Comparison of ENCODE assay signal across 12 cellular contexts in genomic region chr1:156508955-156509234, GRCh38. TPM values are rescaled to one million over a fixed set of nuclear protein-coding genes. Genes with fewer than 3 reads are reported as not detected.
DNase-seq lines count a peak whose midpoint lies in the region; ATAC-seq, FAIRE-seq and TF ChIP-seq lines count a peak whose summit lies in the region.
"Had no signal": no experiment of that assay in that cellular context is flagged by ENCODE, and none has a peak within 500 bp of the region (broad histone marks: within the 10 kb centered on the region; RNA-seq: fewer than 3 reads in every experiment).

No MANE protein-coding gene starts in this region.

- CTCF ChIA-PET in HepG2 (lab: Yijun Ruan, JAX; ENCODE audit: low intra/inter-chr PET ratio, low total read pairs) = no interaction called here

- TF ChIP-seq RAD21 in liver (IDR thresholded peaks at IDR 0.05) (no peak), HepG2 (CRISPR knock-in tag; IDR thresholded peaks at IDR 0.05) (no peak)

- WGBS in liver = 85% methylated on average over 2 of the region's 2 CpGs
- 17% methylated on average over 1 of the region's 2 CpGs for WGBS in HepG2 (ENCODE audit: low lambda C conversion rate)
- 57 to 79% methylated on average over 1 to 2 of the region's 2 CpGs for WGBS in esophagus squamous epithelium, 2 donors

- TF ChIP-seq EP300 in HepG2 (IDR thresholded peaks at IDR 0.05; ENCODE audit: low read depth in 2 of 2, low read length in 2 of 2) = no peak
- no peak for TF ChIP-seq EP300 in HepG2 (CRISPR knock-in tag; IDR thresholded peaks at IDR 0.05; ENCODE audit: borderline replicate concordance)

- H3K27me3 ChIP-seq in liver (ENCODE audit: control insufficient read depth in 4 of 4, insufficient read depth in 4 of 4, low read length in 3 of 4) (no peaks in the 10 kb centered on the region), HepG2 (ENCODE audit: control insufficient read depth in 1 of 2, insufficient read depth in 2 of 2, low read length in 2 of 2) (peaks cover 4 to 48% of the 10 kb centered on the region in 2 experiments; a peak in 4 of 5 replicates), esophagus squamous epithelium (no peaks in the 10 kb centered on the region), parathyroid adenoma (ENCODE audit: control insufficient read depth, insufficient read depth, low read length) (no peaks in the 10 kb centered on the region), vagina (no peaks in the 10 kb centered on the region)

- POLR2A ChIA-PET in HepG2 (lab: Yijun Ruan, JAX) = interaction anchor here (0.6 kb wide), 1 partner anchor 243 kb away, joined by 4 read pairs; no protein-coding TSS in a partner anchor

- H3K9ac ChIP-seq in liver (ENCODE audit: low read depth in 1 of 2, low read length in 2 of 2) (no peak overlapping the region), HepG2 (ENCODE audit: insufficient read depth, low read depth, low read length) (no peak overlapping the region), parathyroid adenoma (no peak overlapping the region)

- no peak for TF ChIP-seq CTCF in liver (IDR thresholded peaks at IDR 0.05; ENCODE audit: low read depth, low read length, missing input control)
- no peak for TF ChIP-seq CTCF in HepG2 (CRISPR knock-in tag; IDR thresholded peaks at IDR 0.05)
- TF ChIP-seq CTCF in esophagus squamous epithelium (IDR thresholded peaks at IDR 0.05) = no peak
- TF ChIP-seq CTCF in parathyroid adenoma (IDR thresholded peaks at IDR 0.05) = no peak
- TF ChIP-seq CTCF in vagina (IDR thresholded peaks at IDR 0.05) = no peak
- TF ChIP-seq CTCF in foreskin fibroblast (IDR thresholded peaks at IDR 0.05; ENCODE audit: low read depth, low read length) = no peak

- H3K4me1 ChIP-seq in liver (ENCODE audit: control insufficient read depth in 4 of 4, insufficient read depth in 4 of 4, low read length in 3 of 4) (peaks cover 4 to 18% (median 9%) of the 10 kb centered on the region in 4 donors), HepG2 (ENCODE audit: insufficient read depth, low read length) (peaks cover 22% of the 10 kb centered on the region), esophagus squamous epithelium (peaks cover 15 to 79% (median 50%) of the 10 kb centered on the region in 3 donors), parathyroid adenoma (peaks cover 11% of the 10 kb centered on the region), vagina (peaks cover 53% of the 10 kb centered on the region)

- H3K36me3 ChIP-seq in liver (ENCODE audit: control insufficient read depth in 4 of 4, insufficient read depth in 3 of 4, low read depth in 1 of 4, low read length in 3 of 4) (no peaks in the 10 kb centered on the region), HepG2 (replicated peaks in 1 of 2; ENCODE audit: control insufficient read depth in 1 of 2, insufficient read depth in 2 of 2, low read length in 2 of 2) (no peaks in the 10 kb centered on the region), esophagus squamous epithelium (no peaks in the 10 kb centered on the region), parathyroid adenoma (ENCODE audit: control insufficient read depth, insufficient read depth, low read length) (no peaks in the 10 kb centered on the region), vagina (no peaks in the 10 kb centered on the region)

- DNase-seq in HepG2 (ENCODE audit: low spot score) (no peak), esophagus squamous epithelium (lab: John Stamatoyannopoulos, UW) (no peak), vagina (ENCODE audit: extremely low spot score in 2 of 2) (no peak), cerebellar cortex (ENCODE audit: low spot score) (no peak), foreskin fibroblast (no peak)
- DNase-seq: NCI-H2107; stimulated activated CD8-positive, alpha-beta memory T cell treated with anti-CD3 and anti-CD28 coated beads, Interleukin-4, amount 100 ng/mL, for 48 hours had no signal

- intact Hi-C loops in HepG2 (cut with micrococcal nuclease; ENCODE audit: unreplicated experiment) = no loop called here
- intact Hi-C loops in esophagus squamous epithelium (cut with DNase I) = no loop called here
- intact Hi-C loops in vagina (cut with DNase I) = no loop called here

- H3K4me3 ChIP-seq in liver (ENCODE audit: low read depth in 1 of 3, low read length in 3 of 3) (no peak overlapping the region), HepG2 (replicated peaks in 1 of 3; ENCODE audit: insufficient read depth in 1 of 3, low read depth in 2 of 3, low read length in 3 of 3) (no peak overlapping the region), esophagus squamous epithelium (no peak overlapping the region), parathyroid adenoma (ENCODE audit: low read depth, low read length) (no peak overlapping the region), vagina (no peak overlapping the region), foreskin fibroblast (ENCODE audit: low read depth in 1 of 2, low read length in 2 of 2) (no peak overlapping the region)

- ATAC-seq in HepG2 = no peak
- ATAC-seq in GM19467 (IDR thresholded peaks at IDR 0.05; ENCODE audit: unreplicated experiment) = no peak

- H3K27ac ChIP-seq in liver (ENCODE audit: low read depth in 1 of 2, low read length in 2 of 2) = peak overlapping the region; percentile 19 to 44
- H3K27ac ChIP-seq in HepG2 (ENCODE audit: extremely low read length, insufficient read depth, low read length) = no peak overlapping the region
- H3K27ac ChIP-seq in esophagus squamous epithelium = peak overlapping the region; percentile 75 to 100 (median 90)
- H3K27ac ChIP-seq in parathyroid adenoma = peak overlapping the region; percentile 42
- peak overlapping the region; percentile 92 for H3K27ac ChIP-seq in vagina

- in situ Hi-C loops in HepG2 (cut with HindIII; ENCODE audit: extremely low pct_ligation_motif_present, low pct_unique_long_range_greater_than_20kb) = no loop called here

- H3K9me3 ChIP-seq in liver (ENCODE audit: control insufficient read depth in 4 of 4, low read length in 3 of 4) (no peaks in the 10 kb centered on the region), HepG2 (ENCODE audit: low read length) (no peaks in the 10 kb centered on the region), esophagus squamous epithelium (no peaks in the 10 kb centered on the region), parathyroid adenoma (ENCODE audit: control insufficient read depth, low read length) (no peaks in the 10 kb centered on the region), vagina (no peaks in the 10 kb centered on the region)

- no peaks in the 10 kb centered on the region for H4K20me1 ChIP-seq in HepG2 (ENCODE audit: insufficient read depth, low read length)

- H3K79me2 ChIP-seq in HepG2 (ENCODE audit: insufficient read depth, low read length) (no peaks in the 10 kb centered on the region), parathyroid adenoma (no peaks in the 10 kb centered on the region)

- TF ChIP-seq POLR2A in HepG2 (IDR thresholded peaks at IDR 0.05; ENCODE audit: insufficient read depth in 1 of 2, low read depth in 2 of 2, low read length in 2 of 2) (no peak), esophagus squamous epithelium (IDR thresholded peaks at IDR 0.05) (no peak), vagina (IDR thresholded peaks at IDR 0.05) (no peak)

- no TSS peak for BruUV-seq in HepG2 (replicated peaks; lab: Mats Ljungman, UMichigan)

- H3K4me2 ChIP-seq in HepG2 (ENCODE audit: low read depth, low read length) (no peak overlapping the region), parathyroid adenoma (ENCODE audit: low read length) (no peak overlapping the region)

- H2AFZ ChIP-seq in HepG2 (ENCODE audit: low read length) (no peak overlapping the region), parathyroid adenoma (peak overlapping the region; percentile 42)

- no peak for FAIRE-seq in HepG2 (lab: Jason Lieb, UNC)
- FAIRE-seq: colon, HTR-8/SVneo had no signal

TF ChIP-seq in liver, 16 proteins besides CTCF, POLR2A, EP300 and RAD21:
- no peak for TF ChIP-seq YY1 (IDR thresholded peaks at IDR 0.05)
- no peak for TF ChIP-seq GABPA (IDR thresholded peaks at IDR 0.05 in 1 of 2, conservative IDR thresholded peaks at IDR 0.05 in 1 of 2)
- no peak for TF ChIP-seq FOXA1 (IDR thresholded peaks at IDR 0.05)
- TF ChIP-seq TAF1 (conservative IDR thresholded peaks at IDR 0.05) = no peak

TF ChIP-seq in HepG2, 621 proteins besides CTCF, POLR2A, EP300 and RAD21 (continues in another document):
- TF ChIP-seq TMF1 (CRISPR knock-in tag; IDR thresholded peaks at IDR 0.05; ENCODE audit: low read depth) = no peak
- TF ChIP-seq, protein P1, sequence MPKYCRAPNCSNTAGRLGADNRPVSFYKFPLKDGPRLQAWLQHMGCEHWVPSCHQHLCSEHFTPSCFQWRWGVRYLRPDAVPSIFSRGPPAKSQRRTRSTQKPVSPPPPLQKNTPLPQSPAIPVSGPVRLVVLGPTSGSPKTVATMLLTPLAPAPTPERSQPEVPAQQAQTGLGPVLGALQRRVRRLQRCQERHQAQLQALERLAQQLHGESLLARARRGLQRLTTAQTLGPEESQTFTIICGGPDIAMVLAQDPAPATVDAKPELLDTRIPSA (CRISPR knock-in tag; IDR thresholded peaks at IDR 0.05; ENCODE audit: borderline replicate concordance) = no peak
- TF ChIP-seq FOXC1 (CRISPR knock-in tag; IDR thresholded peaks at IDR 0.05; ENCODE audit: borderline replicate concordance) = no peak
- no peak for TF ChIP-seq CHCHD3 (CRISPR knock-in tag; IDR thresholded peaks at IDR 0.05)

RNA-seq across cellular contexts. Expression of gene MEF2D, which starts 8.3 kb away (rescaled TPM):
- total RNA-seq in liver (1 to 10 TPM; 5.2 to 5.7 TPM), HepG2 (2016; rRNA removed; fragmentation: Illumina TruSeq; extraction: Trizol) (1.3 and 1.6 TPM in 2 replicates), esophagus squamous epithelium (10 to 100 TPM in 3 of 4 donors, 1 to 10 TPM in 1; 9.1 to 30.1 (median 12.1) TPM), vagina (33.9 TPM)
- polyA plus RNA-seq in liver (1 to 10 TPM; 3.4 to 7.6 TPM), HepG2 (2011; rRNA removed) (3.9 and 4.8 TPM in 2 replicates)
- 0.10 and 0.18 TPM in 2 replicates for total RNA-seq in HepG2 (2016; cell fraction: cytosol; rRNA removed; fragmentation: Illumina TruSeq; extraction: Trizol; ENCODE audit: low read depth)
- 0.94 and 1.4 TPM in 2 replicates for total RNA-seq in HepG2 (2016; cell fraction: insoluble cytoplasmic fraction; rRNA removed; fragmentation: Illumina TruSeq; extraction: Trizol)
- 0.86 and 1.1 TPM in 2 replicates for total RNA-seq in HepG2 (2016; cell fraction: membrane; rRNA removed; fragmentation: Illumina TruSeq; extraction: Trizol)
- total RNA-seq in HepG2 (2016; cell fraction: nucleus; rRNA removed; fragmentation: Illumina TruSeq; extraction: Trizol) = 1.6 and 2.1 TPM in 2 replicates
- polyA plus RNA-seq in HepG2 (2011; cell fraction: cytosol; rRNA removed) = 3.4 and 4.5 TPM in 2 replicates
- 16.7 and 19.0 TPM in 2 replicates for polyA plus RNA-seq in HepG2 (2011; cell fraction: nucleus; rRNA removed)
- polyA plus RNA-seq in HepG2 (2012) = 7.2 and 7.9 TPM in 2 replicates
- polyA plus RNA-seq in HepG2 (2016; cell fraction: cytosol; fragmentation: Illumina TruSeq; extraction: Trizol; ENCODE audit: low read depth) = 0.14 and 0.24 TPM in 2 replicates
- 2.7 and 4.2 TPM in 2 replicates for polyA plus RNA-seq in HepG2 (2016; cell fraction: insoluble cytoplasmic fraction; fragmentation: Illumina TruSeq; extraction: Trizol; ENCODE audit: low read depth)
- 0.64 and 0.70 TPM in 2 replicates for polyA plus RNA-seq in HepG2 (2016; cell fraction: membrane; fragmentation: Illumina TruSeq; extraction: Trizol; ENCODE audit: low read depth)
- 5.2 and 6.2 TPM in 2 replicates for polyA plus RNA-seq in HepG2 (2016; cell fraction: nucleus; fragmentation: Illumina TruSeq; extraction: Trizol; ENCODE audit: insufficient read depth, low read depth)
- 6.9 and 12.7 TPM in 2 replicates for polyA minus RNA-seq in HepG2 (2011; rRNA and poly(A)+ RNA removed; ENCODE audit: low replicate concordance)
- polyA minus RNA-seq in HepG2 (2011; cell fraction: cytosol; rRNA and poly(A)+ RNA removed) = 4.3 and 7.2 TPM in 2 replicates
- polyA minus RNA-seq in HepG2 (2011; cell fraction: nucleus; rRNA and poly(A)+ RNA removed) = 5.4 and 6.3 TPM in 2 replicates
